9 cellular contexts compared by ENCODE assay signal in the genomic region with DNA sequence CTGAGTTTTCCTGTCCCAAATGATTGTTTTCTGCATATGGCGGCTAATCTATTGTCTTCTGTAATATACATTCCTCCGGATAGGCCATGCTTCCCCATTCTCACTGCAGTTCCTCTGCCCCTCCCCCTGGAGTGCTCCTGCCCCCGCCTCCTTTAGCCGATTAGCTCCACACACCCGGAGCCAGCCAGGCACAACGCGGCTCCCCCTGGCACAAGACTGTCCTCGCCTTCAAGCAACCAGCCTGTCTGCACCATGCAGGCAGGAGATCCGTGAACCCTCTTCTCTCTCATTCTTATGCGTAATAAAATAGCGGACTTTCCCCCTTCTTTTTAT. TPM values are rescaled to one million over a fixed set of nuclear protein-coding genes. Genes with fewer than 3 reads are reported as not detected.
DNase-seq lines count a peak whose midpoint lies in the region; ATAC-seq and TF ChIP-seq lines count a peak whose summit lies in the region.
"Had no signal": no experiment of that assay in that cellular context is flagged by ENCODE, and none has a peak within 500 bp of the region (broad histone marks: within the 10 kb centered on the region; RNA-seq: fewer than 3 reads in every experiment).

No MANE protein-coding gene starts in this region.

- H3K4me3 Mint-ChIP-seq in activated naive CD8-positive, alpha-beta T cell: peak overlapping the region; percentile 72
- no peak overlapping the region for H3K4me3 Mint-ChIP-seq in activated naive CD8-positive, alpha-beta T cell treated with anti-CD3 and anti-CD28 coated beads for 36 hours

- H3K9me3 Mint-ChIP-seq in activated naive CD8-positive, alpha-beta T cell (ENCODE audit: low read depth): no peaks in the 10 kb centered on the region
- H3K9me3 Mint-ChIP-seq in activated naive CD8-positive, alpha-beta T cell treated with anti-CD3 and anti-CD28 coated beads for 36 hours: no peaks in the 10 kb centered on the region

- peaks cover 25% of the 10 kb centered on the region for H3K4me1 Mint-ChIP-seq in activated naive CD8-positive, alpha-beta T cell (ENCODE audit: low read depth)
- peaks cover 23% of the 10 kb centered on the region for H3K4me1 Mint-ChIP-seq in activated naive CD8-positive, alpha-beta T cell treated with anti-CD3 and anti-CD28 coated beads for 36 hours

- TF ChIP-seq CTCF in epithelial cell of proximal tubule (conservative IDR thresholded peaks at IDR 0.05; ENCODE audit: low read depth, low read length): no peak

- H3K4me3 ChIP-seq in epithelial cell of proximal tubule (ENCODE audit: low read depth, low read length): peak overlapping the region; percentile 50

- no peaks in the 10 kb centered on the region for H3K36me3 Mint-ChIP-seq in activated naive CD8-positive, alpha-beta T cell
- no peaks in the 10 kb centered on the region for H3K36me3 Mint-ChIP-seq in activated naive CD8-positive, alpha-beta T cell treated with anti-CD3 and anti-CD28 coated beads for 36 hours

- ATAC-seq in GM18858 (IDR thresholded peaks at IDR 0.05; ENCODE audit: unreplicated experiment) (no peak), HG03135 (IDR thresholded peaks at IDR 0.05; ENCODE audit: unreplicated experiment) (no peak)

- H3K27ac Mint-ChIP-seq in activated naive CD8-positive, alpha-beta T cell: no peak overlapping the region
- no peak overlapping the region for H3K27ac Mint-ChIP-seq in activated naive CD8-positive, alpha-beta T cell treated with anti-CD3 and anti-CD28 coated beads for 36 hours

- peaks cover 35% of the 10 kb centered on the region for H3K27me3 Mint-ChIP-seq in activated naive CD8-positive, alpha-beta T cell
- H3K27me3 Mint-ChIP-seq in activated naive CD8-positive, alpha-beta T cell treated with anti-CD3 and anti-CD28 coated beads for 36 hours: peaks cover 84% of the 10 kb centered on the region

- no peak for DNase-seq in activated naive CD8-positive, alpha-beta T cell treated with anti-CD3 and anti-CD28 coated beads for 36 hours
- peak; percentile 97 for DNase-seq in NCI-H82 (lab: John Stamatoyannopoulos, UW)
- no peak for DNase-seq in epithelial cell of proximal tubule (ENCODE audit: low read depth)
- DNase-seq in occipital lobe (lab: John Stamatoyannopoulos, UW): peak; percentile 59
- DNase-seq in SKM-1 treated with dmso at 0.1 percent for 144 hours (lab: John Stamatoyannopoulos, UW; ENCODE audit: unreplicated experiment): no peak

RNA-seq across cellular contexts. Expression of gene SERTAD4, which starts 18.0 kb away (rescaled TPM):
- not detected for total RNA-seq in activated naive CD8-positive, alpha-beta T cell treated with anti-CD3 and anti-CD28 coated beads for 36 hours
- 8.7 and 12.7 TPM in 2 replicates for total RNA-seq in epithelial cell of proximal tubule
- 3.6 TPM for total RNA-seq in occipital lobe
- total RNA-seq: activated CD8-positive, alpha-beta memory T cell treated with anti-CD3 and anti-CD28 coated beads for 36 hours had no signal

Comparison
In these comparisons a context has a peak if more than half of its experiments do, and no peak if none do; other contexts are left out.
1. DNase-seq: peak in NCI-H82 (single experiment) and occipital lobe (single experiment); none in activated naive CD8-positive, alpha-beta T cell treated with anti-CD3 and anti-CD28 coated beads for 36 hours (single experiment), epithelial cell of proximal tubule (single experiment) and SKM-1 treated with dmso at 0.1 percent for 144 hours (single experiment).